In genomic region chr9:130766031-130766903, GRCh38 we compare ENCODE assay signal across 1 cellular context.
TF ChIP-seq lines count a peak whose summit lies in the region.

No MANE protein-coding gene starts in this region.

TF ChIP-seq in SK-N-SH, 30 proteins besides CTCF, POLR2A, EP300 and RAD21 (continued from another document):
- TF ChIP-seq REST (IDR thresholded peaks at IDR 0.05; ENCODE audit: low read depth, low read length) = no peak
- TF ChIP-seq TAF1 (IDR thresholded peaks at IDR 0.05; ENCODE audit: borderline replicate concordance, low read depth, low read length) = no peak
- TF ChIP-seq RFX5 (IDR thresholded peaks at IDR 0.05; ENCODE audit: low read length) = no peak
- no peak for TF ChIP-seq MEF2A (IDR thresholded peaks at IDR 0.05; ENCODE audit: borderline replicate concordance, low read depth)
- TF ChIP-seq RXRA (IDR thresholded peaks at IDR 0.05; ENCODE audit: borderline replicate concordance, low read depth) = no peak
TF ChIP-seq in SK-N-SH: peak in this region for 0.
